ENCODE assay signal across 8 cellular contexts in the genomic region with DNA sequence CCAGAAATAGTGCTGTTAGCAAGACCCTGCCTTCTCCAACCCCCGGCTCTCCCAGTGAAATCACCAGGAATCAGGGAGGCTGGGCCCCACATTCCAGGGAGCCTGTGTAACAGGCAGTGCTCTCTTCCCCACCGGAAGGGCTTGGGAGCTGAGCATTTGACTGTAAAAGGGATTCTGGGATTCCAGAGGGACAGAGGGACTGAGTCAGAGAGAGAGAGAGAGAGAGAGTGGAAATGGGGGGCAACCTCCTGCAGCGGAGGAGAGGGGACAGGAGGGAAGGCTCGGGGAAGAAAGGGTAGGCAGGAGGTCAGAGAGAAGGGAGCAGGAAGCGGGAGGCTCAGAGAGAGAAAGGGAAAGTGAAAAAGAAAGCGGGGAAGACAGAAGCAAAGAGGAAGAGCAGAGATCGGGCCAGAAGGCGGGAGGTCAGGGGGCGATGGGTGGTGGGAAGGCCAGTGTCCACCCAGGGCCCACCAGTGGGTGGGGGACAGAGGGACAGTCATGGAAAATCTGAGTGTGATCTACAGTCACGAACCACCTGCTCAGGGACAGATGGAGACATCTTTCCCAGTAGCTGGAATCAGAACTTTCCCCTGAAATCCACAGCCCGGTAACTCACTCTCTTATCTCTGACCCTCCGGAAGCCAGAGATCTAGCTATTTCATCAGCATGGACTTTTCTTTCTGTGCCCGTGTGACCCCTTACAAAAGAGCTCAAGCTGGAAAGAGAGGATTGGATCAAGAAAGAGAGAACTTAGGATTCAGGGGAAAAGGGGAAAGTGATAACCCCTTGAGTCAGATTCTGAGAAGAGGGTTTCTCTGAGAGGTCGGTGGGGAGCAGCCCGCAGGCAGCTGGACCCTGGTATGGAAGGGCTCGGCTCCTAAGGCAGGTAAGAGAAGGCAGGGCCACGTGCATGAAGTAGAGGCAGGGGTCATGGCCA. TPM values are rescaled to one million over a fixed set of nuclear protein-coding genes. Genes with fewer than 3 reads are reported as not detected.
A peak's percentile ranks its signal among the peaks of the same experiment; 100 is the strongest.
DNase-seq lines count a peak whose midpoint lies in the region; ATAC-seq, FAIRE-seq and TF ChIP-seq lines count a peak whose summit lies in the region.

No MANE protein-coding gene starts in this region.

- H3K9me3 ChIP-seq in liver (ENCODE audit: control insufficient read depth in 4 of 4, low read length in 3 of 4) (no peaks in the 10 kb centered on the region), thymus (ENCODE audit: control insufficient read depth) (no peaks in the 10 kb centered on the region)

- H3K36me3 ChIP-seq in bronchial epithelial cell (ENCODE audit: control insufficient read depth, insufficient read depth, low read length): no peaks in the 10 kb centered on the region
- no peaks in the 10 kb centered on the region for H3K36me3 ChIP-seq in liver (ENCODE audit: control insufficient read depth in 4 of 4, insufficient read depth in 3 of 4, low read depth in 1 of 4, low read length in 3 of 4)
- H3K36me3 ChIP-seq in thymus (ENCODE audit: control insufficient read depth, insufficient read depth): no peaks in the 10 kb centered on the region

- H3K4me3 ChIP-seq in bronchial epithelial cell (ENCODE audit: low read depth, low read length): peak overlapping the region; percentile 11
- peak overlapping the region; percentile 38 to 46 (median 45) for H3K4me3 ChIP-seq in liver (ENCODE audit: low read depth in 1 of 3, low read length in 3 of 3)
- peak overlapping the region; percentile 15 for H3K4me3 ChIP-seq in thymus (ENCODE audit: low read length)

- 9% methylated on average over 17 of the region's 17 CpGs for WGBS in liver
- 40% methylated on average over 17 of the region's 17 CpGs for WGBS in thymus

- TF ChIP-seq RAD21 in liver (IDR thresholded peaks at IDR 0.05): peak in 1 of 2 donors; percentile 19

- DNase-seq in Daoy (ENCODE audit: low read depth) (peak; percentile 100), LoVo (ENCODE audit: low spot score) (peak; percentile 82), bronchial epithelial cell (ENCODE audit: low read depth) (peak; percentile 89), NCI-H526 (lab: John Stamatoyannopoulos, UW) (no peak), putamen (ENCODE audit: low spot score) (no peak)

- no peaks in the 10 kb centered on the region for H3K27me3 ChIP-seq in bronchial epithelial cell (ENCODE audit: control insufficient read depth, insufficient read depth, low read length)
- no peaks in the 10 kb centered on the region for H3K27me3 ChIP-seq in liver (ENCODE audit: control insufficient read depth in 4 of 4, insufficient read depth in 4 of 4, low read length in 3 of 4)
- H3K27me3 ChIP-seq in thymus (ENCODE audit: control insufficient read depth, insufficient read depth): peaks cover 4% of the 10 kb centered on the region

- ATAC-seq in GM21367 (IDR thresholded peaks at IDR 0.05; ENCODE audit: unreplicated experiment): no peak

- TF ChIP-seq CTCF in bronchial epithelial cell (IDR thresholded peaks at IDR 0.05; ENCODE audit: insufficient read depth, low read length, severe bottlenecking) (no peak), liver (IDR thresholded peaks at IDR 0.05; ENCODE audit: low read depth, low read length, missing input control) (no peak)

- peaks cover 14 to 40% (median 29%) of the 10 kb centered on the region in 4 donors for H3K4me1 ChIP-seq in liver (ENCODE audit: control insufficient read depth in 4 of 4, insufficient read depth in 4 of 4, low read length in 3 of 4)
- peaks cover 20% of the 10 kb centered on the region for H3K4me1 ChIP-seq in thymus (ENCODE audit: control insufficient read depth, insufficient read depth, low read length)

- no peak for FAIRE-seq in bronchial epithelial cell (lab: Jason Lieb, UNC)

- peak overlapping the region; percentile 54 to 84 for H3K9ac ChIP-seq in liver (ENCODE audit: low read depth in 1 of 2, low read length in 2 of 2)

- peak overlapping the region; percentile 83 to 96 for H3K27ac ChIP-seq in liver (ENCODE audit: low read depth in 1 of 2, low read length in 2 of 2)
- H3K27ac ChIP-seq in thymus (ENCODE audit: low read depth): peak overlapping the region; percentile 60

TF ChIP-seq in liver, 16 proteins besides CTCF, POLR2A, EP300 and RAD21:
- TF ChIP-seq FOXA1 (IDR thresholded peaks at IDR 0.05) (no peak), EGR1 (IDR thresholded peaks at IDR 0.05; ENCODE audit: low read depth in 2 of 2) (peak; percentile 27 to 68), TAF1 (conservative IDR thresholded peaks at IDR 0.05) (no peak), HNF4A (conservative IDR thresholded peaks at IDR 0.05) (peak; percentile 87 to 89), NR2F2 (IDR thresholded peaks at IDR 0.05) (peak; percentile 65), HNF4G (IDR thresholded peaks at IDR 0.05) (peak; percentile 34), RXRA (IDR thresholded peaks at IDR 0.05) (peak; percentile 91 to 93), GABPA (IDR thresholded peaks at IDR 0.05 in 1 of 2, conservative IDR thresholded peaks at IDR 0.05 in 1 of 2) (peak; percentile 46 to 54), JUND (IDR thresholded peaks at IDR 0.05) (peak; percentile 26 to 78), YY1 (IDR thresholded peaks at IDR 0.05) (peak; percentile 60), SP1 (IDR thresholded peaks at IDR 0.05) (peak; percentile 77), FOXA2 (IDR thresholded peaks at IDR 0.05) (no peak)
- TF ChIP-seq, protein P1, sequence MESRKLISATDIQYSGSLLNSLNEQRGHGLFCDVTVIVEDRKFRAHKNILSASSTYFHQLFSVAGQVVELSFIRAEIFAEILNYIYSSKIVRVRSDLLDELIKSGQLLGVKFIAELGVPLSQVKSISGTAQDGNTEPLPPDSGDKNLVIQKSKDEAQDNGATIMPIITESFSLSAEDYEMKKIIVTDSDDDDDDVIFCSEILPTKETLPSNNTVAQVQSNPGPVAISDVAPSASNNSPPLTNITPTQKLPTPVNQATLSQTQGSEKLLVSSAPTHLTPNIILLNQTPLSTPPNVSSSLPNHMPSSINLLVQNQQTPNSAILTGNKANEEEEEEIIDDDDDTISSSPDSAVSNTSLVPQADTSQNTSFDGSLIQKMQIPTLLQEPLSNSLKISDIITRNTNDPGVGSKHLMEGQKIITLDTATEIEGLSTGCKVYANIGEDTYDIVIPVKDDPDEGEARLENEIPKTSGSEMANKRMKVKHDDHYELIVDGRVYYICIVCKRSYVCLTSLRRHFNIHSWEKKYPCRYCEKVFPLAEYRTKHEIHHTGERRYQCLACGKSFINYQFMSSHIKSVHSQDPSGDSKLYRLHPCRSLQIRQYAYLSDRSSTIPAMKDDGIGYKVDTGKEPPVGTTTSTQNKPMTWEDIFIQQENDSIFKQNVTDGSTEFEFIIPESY (IDR thresholded peaks at IDR 0.05): peak; percentile 54
- TF ChIP-seq, protein P2, sequence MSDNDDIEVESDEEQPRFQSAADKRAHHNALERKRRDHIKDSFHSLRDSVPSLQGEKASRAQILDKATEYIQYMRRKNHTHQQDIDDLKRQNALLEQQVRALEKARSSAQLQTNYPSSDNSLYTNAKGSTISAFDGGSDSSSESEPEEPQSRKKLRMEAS (IDR thresholded peaks at IDR 0.05): peak; percentile 75
- TF ChIP-seq, protein P3, sequence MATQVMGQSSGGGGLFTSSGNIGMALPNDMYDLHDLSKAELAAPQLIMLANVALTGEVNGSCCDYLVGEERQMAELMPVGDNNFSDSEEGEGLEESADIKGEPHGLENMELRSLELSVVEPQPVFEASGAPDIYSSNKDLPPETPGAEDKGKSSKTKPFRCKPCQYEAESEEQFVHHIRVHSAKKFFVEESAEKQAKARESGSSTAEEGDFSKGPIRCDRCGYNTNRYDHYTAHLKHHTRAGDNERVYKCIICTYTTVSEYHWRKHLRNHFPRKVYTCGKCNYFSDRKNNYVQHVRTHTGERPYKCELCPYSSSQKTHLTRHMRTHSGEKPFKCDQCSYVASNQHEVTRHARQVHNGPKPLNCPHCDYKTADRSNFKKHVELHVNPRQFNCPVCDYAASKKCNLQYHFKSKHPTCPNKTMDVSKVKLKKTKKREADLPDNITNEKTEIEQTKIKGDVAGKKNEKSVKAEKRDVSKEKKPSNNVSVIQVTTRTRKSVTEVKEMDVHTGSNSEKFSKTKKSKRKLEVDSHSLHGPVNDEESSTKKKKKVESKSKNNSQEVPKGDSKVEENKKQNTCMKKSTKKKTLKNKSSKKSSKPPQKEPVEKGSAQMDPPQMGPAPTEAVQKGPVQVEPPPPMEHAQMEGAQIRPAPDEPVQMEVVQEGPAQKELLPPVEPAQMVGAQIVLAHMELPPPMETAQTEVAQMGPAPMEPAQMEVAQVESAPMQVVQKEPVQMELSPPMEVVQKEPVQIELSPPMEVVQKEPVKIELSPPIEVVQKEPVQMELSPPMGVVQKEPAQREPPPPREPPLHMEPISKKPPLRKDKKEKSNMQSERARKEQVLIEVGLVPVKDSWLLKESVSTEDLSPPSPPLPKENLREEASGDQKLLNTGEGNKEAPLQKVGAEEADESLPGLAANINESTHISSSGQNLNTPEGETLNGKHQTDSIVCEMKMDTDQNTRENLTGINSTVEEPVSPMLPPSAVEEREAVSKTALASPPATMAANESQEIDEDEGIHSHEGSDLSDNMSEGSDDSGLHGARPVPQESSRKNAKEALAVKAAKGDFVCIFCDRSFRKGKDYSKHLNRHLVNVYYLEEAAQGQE (IDR thresholded peaks at IDR 0.05): no peak
- TF ChIP-seq, protein P4, sequence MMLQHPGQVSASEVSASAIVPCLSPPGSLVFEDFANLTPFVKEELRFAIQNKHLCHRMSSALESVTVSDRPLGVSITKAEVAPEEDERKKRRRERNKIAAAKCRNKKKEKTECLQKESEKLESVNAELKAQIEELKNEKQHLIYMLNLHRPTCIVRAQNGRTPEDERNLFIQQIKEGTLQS (IDR thresholded peaks at IDR 0.05): peak; percentile 95

RNA-seq across cellular contexts. Expression of a gene that starts 4.6 kb away (rescaled TPM):
- 674 and 845 TPM in 2 replicates for total RNA-seq in Daoy (2014; rRNA removed; shearing (Covaris generic))
- 20.6 and 54.2 TPM in 2 replicates for total RNA-seq in bronchial epithelial cell
- total RNA-seq in liver: 10 to 100 TPM in 1 of 2 donors, under 1 TPM in 1; 0.93 to 10.2 TPM
- 10 to 100 TPM in 1 of 2 donors, 1 to 10 TPM in 1; 5.8 to 18.6 TPM for polyA plus RNA-seq in liver
- 7.3 TPM for polyA plus RNA-seq in thymus

RNA-seq across cellular contexts. Expression of a gene that starts 32.0 kb away (rescaled TPM):
- 320 and 364 TPM in 2 replicates for total RNA-seq in Daoy (2014; rRNA removed; shearing (Covaris generic))
- total RNA-seq in bronchial epithelial cell (176 and 192 TPM in 2 replicates), liver (10 to 100 TPM; 20.9 to 23.1 TPM)
- polyA plus RNA-seq in liver (10 to 100 TPM; 13.8 to 25.7 TPM), thymus (48.5 TPM)

RNA-seq across cellular contexts. Expression of a gene that starts 37.0 kb away (rescaled TPM):
- total RNA-seq in Daoy (2014; rRNA removed; shearing (Covaris generic)): 9.8 and 12.6 TPM in 2 replicates
- total RNA-seq in bronchial epithelial cell (6.6 and 12.5 TPM in 2 replicates), liver (10 to 100 TPM in 1 of 2 donors, 1 to 10 TPM in 1; 9.2 to 15.6 TPM)
- polyA plus RNA-seq in liver (1 to 10 TPM; 4.8 to 6.1 TPM), thymus (12.8 TPM)

RNA-seq across cellular contexts. Expression of a gene that starts 43.1 kb away (rescaled TPM):
- 6.5 and 10.3 TPM in 2 replicates for total RNA-seq in Daoy (2014; rRNA removed; shearing (Covaris generic))
- total RNA-seq in bronchial epithelial cell: not detected in 2 replicates
- not detected for total RNA-seq in liver
- polyA plus RNA-seq in liver: not detected
- polyA plus RNA-seq in thymus: 0.52 TPM

RNA-seq across cellular contexts. Expression of a gene that starts 57.8 kb away (rescaled TPM):
- not detected in 2 replicates for total RNA-seq in Daoy (2014; rRNA removed; shearing (Covaris generic))
- total RNA-seq in bronchial epithelial cell: not detected in 2 replicates
- total RNA-seq in liver: not detected
- polyA plus RNA-seq in liver: not detected
- not detected for polyA plus RNA-seq in thymus

Comparison
In these comparisons a context has a peak if more than half of its experiments do, and no peak if none do; other contexts are left out.
1. DNase-seq: peak in Daoy (single experiment), LoVo (single experiment) and bronchial epithelial cell (single experiment); none in NCI-H526 (0 of 2) and putamen (single experiment).
2. RNA of a gene that starts 4.6 kb away (total RNA-seq): 674 to 845 TPM in Daoy; 20.6 to 54.2 TPM in bronchial epithelial cell and 0.93 to 10.2 TPM in liver; every median in the first group is over 10 times any median in the second.
3. Peak in every context shown above with its lines, with median percentiles within 50 percentile points of each other: H3K4me3 ChIP-seq.